Comparison of ENCODE assay signal across 1 cellular context in the genomic region with DNA sequence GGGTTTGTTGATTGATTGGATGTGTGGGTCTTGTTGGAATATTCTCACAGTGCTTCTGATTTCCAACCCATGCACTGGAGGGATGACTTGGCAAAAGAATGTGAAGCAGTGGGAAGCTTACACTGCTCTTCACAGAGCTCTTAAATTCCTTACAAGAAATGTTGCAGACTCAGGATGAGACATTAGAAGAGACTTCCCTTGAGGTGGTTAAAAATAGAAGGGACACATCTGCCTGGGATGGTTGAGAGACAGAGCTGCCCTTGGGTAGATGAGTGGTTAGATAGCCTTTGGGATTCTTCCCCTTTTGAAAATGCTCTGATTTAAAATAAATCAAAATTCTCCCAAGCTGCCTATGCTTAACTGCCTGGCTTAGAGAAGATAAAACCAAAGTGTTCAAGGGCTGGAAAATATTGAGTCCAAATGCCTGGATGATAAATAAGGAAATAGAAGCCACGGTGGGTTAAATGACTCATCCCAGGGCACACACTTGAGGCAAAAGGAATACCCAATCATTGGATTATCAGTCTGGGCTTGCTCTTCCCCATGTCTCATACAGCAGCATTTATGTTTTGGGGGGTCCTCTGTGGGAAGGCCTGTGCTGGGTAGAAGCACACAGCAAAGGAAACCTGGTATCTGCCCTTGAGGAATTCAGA.
TF ChIP-seq lines count a peak whose summit lies in the region.

No MANE protein-coding gene starts in this region.

TF ChIP-seq in GM23338, 12 proteins besides CTCF, POLR2A, EP300 and RAD21 (continued from another document):
- TF ChIP-seq, protein P1, sequence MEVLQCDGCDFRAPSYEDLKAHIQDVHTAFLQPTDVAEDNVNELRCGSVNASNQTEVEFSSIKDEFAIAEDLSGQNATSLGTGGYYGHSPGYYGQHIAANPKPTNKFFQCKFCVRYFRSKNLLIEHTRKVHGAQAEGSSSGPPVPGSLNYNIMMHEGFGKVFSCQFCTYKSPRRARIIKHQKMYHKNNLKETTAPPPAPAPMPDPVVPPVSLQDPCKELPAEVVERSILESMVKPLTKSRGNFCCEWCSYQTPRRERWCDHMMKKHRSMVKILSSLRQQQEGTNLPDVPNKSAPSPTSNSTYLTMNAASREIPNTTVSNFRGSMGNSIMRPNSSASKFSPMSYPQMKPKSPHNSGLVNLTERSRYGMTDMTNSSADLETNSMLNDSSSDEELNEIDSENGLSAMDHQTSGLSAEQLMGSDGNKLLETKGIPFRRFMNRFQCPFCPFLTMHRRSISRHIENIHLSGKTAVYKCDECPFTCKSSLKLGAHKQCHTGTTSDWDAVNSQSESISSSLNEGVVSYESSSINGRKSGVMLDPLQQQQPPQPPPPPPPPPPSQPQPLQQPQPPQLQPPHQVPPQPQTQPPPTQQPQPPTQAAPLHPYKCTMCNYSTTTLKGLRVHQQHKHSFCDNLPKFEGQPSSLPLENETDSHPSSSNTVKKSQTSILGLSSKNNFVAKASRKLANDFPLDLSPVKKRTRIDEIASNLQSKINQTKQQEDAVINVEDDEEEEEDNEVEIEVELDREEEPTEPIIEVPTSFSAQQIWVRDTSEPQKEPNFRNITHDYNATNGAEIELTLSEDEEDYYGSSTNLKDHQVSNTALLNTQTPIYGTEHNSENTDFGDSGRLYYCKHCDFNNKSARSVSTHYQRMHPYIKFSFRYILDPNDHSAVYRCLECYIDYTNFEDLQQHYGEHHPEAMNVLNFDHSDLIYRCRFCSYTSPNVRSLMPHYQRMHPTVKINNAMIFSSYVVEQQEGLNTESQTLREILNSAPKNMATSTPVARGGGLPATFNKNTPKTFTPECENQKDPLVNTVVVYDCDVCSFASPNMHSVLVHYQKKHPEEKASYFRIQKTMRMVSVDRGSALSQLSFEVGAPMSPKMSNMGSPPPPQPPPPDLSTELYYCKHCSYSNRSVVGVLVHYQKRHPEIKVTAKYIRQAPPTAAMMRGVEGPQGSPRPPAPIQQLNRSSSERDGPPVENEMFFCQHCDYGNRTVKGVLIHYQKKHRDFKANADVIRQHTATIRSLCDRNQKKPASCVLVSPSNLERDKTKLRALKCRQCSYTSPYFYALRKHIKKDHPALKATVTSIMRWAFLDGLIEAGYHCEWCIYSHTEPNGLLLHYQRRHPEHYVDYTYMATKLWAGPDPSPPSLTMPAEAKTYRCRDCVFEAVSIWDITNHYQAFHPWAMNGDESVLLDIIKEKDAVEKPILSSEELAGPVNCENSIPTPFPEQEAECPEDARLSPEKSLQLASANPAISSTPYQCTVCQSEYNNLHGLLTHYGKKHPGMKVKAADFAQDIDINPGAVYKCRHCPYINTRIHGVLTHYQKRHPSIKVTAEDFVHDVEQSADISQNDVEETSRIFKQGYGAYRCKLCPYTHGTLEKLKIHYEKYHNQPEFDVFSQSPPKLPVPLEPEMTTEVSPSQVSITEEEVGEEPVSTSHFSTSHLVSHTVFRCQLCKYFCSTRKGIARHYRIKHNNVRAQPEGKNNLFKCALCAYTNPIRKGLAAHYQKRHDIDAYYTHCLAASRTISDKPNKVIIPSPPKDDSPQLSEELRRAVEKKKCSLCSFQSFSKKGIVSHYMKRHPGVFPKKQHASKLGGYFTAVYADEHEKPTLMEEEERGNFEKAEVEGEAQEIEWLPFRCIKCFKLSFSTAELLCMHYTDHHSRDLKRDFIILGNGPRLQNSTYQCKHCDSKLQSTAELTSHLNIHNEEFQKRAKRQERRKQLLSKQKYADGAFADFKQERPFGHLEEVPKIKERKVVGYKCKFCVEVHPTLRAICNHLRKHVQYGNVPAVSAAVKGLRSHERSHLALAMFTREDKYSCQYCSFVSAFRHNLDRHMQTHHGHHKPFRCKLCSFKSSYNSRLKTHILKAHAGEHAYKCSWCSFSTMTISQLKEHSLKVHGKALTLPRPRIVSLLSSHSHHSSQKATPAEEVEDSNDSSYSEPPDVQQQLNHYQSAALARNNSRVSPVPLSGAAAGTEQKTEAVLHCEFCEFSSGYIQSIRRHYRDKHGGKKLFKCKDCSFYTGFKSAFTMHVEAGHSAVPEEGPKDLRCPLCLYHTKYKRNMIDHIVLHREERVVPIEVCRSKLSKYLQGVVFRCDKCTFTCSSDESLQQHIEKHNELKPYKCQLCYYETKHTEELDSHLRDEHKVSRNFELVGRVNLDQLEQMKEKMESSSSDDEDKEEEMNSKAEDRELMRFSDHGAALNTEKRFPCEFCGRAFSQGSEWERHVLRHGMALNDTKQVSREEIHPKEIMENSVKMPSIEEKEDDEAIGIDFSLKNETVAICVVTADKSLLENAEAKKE (CRISPR knock-in tag; IDR thresholded peaks at IDR 0.05), result no peak
- TF ChIP-seq CREB1 (CRISPR knock-in tag; IDR thresholded peaks at IDR 0.05; ENCODE audit: low read depth) (no peak), NANOG (IDR thresholded peaks at IDR 0.05; ENCODE audit: borderline replicate concordance) (no peak)
- TF ChIP-seq, protein P2, sequence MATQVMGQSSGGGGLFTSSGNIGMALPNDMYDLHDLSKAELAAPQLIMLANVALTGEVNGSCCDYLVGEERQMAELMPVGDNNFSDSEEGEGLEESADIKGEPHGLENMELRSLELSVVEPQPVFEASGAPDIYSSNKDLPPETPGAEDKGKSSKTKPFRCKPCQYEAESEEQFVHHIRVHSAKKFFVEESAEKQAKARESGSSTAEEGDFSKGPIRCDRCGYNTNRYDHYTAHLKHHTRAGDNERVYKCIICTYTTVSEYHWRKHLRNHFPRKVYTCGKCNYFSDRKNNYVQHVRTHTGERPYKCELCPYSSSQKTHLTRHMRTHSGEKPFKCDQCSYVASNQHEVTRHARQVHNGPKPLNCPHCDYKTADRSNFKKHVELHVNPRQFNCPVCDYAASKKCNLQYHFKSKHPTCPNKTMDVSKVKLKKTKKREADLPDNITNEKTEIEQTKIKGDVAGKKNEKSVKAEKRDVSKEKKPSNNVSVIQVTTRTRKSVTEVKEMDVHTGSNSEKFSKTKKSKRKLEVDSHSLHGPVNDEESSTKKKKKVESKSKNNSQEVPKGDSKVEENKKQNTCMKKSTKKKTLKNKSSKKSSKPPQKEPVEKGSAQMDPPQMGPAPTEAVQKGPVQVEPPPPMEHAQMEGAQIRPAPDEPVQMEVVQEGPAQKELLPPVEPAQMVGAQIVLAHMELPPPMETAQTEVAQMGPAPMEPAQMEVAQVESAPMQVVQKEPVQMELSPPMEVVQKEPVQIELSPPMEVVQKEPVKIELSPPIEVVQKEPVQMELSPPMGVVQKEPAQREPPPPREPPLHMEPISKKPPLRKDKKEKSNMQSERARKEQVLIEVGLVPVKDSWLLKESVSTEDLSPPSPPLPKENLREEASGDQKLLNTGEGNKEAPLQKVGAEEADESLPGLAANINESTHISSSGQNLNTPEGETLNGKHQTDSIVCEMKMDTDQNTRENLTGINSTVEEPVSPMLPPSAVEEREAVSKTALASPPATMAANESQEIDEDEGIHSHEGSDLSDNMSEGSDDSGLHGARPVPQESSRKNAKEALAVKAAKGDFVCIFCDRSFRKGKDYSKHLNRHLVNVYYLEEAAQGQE (IDR thresholded peaks at IDR 0.05; ENCODE audit: unreplicated experiment), result no peak
